26 cellular contexts compared by ENCODE assay signal in genomic region chr1:52059888-52060287, GRCh38.
"Had no signal": no experiment of that assay in that cellular context is flagged by ENCODE, and none has a peak within 500 bp of the region (broad histone marks: within the 10 kb centered on the region; RNA-seq: fewer than 3 reads in every experiment).

No MANE protein-coding gene starts in this region.

- H3K27ac Mint-ChIP-seq: activated CD8-positive, alpha-beta memory T cell treated with anti-CD3 and anti-CD28 coated beads, Interleukin-2, amount 10 ng/mL, durations not matched to agents 7 days and 5 days; activated T-helper 2 cell treated with anti-CD3 and anti-CD28 coated beads, Interferon-gamma antibody, Interleukin-2, Interleukin-4, amounts not matched to agents 10 μg/mL and 5 μg/mL and 100 μg/mL, durations not matched to agents 14 hours and 24 hours and 36 hours; natural killer cell treated with Interleukin-12 subunit alpha and Interleukin-12 subunit beta and Interleukin-15 and Interleukin-18, amount 100 ng/mL, for 72 hours; T-helper 2 cell treated with Interferon-gamma antibody and Interleukin-4, amounts not matched to agents 5 μg/mL and 100 μg/mL, for 36 hours had no signal

- DNase-seq: activated CD4-positive, alpha-beta T cell treated with anti-CD3 and anti-CD28 coated beads, Interleukin-2, amount 50 U/mL, for 48 hours; activated CD8-positive, alpha-beta memory T cell treated with anti-CD3 and anti-CD28 coated beads, Interleukin-2, amount 10 ng/mL, durations not matched to agents 7 days and 5 days; activated naive CD4-positive, alpha-beta T cell treated with Interleukin-2 at 50 U/mL for 16 hours; activated naive CD8-positive, alpha-beta T cell treated with anti-CD3 and anti-CD28 coated beads, Interleukin-2, amount 50 U/mL, for 24 hours; activated T-cell treated with anti-CD3 and anti-CD28 coated beads, Interleukin-2, amount 50 U/mL, for 1 hour; aorta; brain microvascular endothelial cell; colonic mucosa; endodermal cell; hippocampal formation; islet precursor cell; stimulated activated CD4-positive, alpha-beta T cell treated with anti-CD3 and anti-CD28 coated beads, Interleukin-12 subunit alpha, Interleukin-12 subunit beta, amount 100 ng/mL, for 4 hours; stimulated activated CD4-positive, alpha-beta T cell treated with anti-CD3 and anti-CD28 coated beads, Interleukin-1b, Interleukin-23, amount 100 ng/mL, for 48 hours; stimulated activated naive CD8-positive, alpha-beta T cell treated with anti-CD3 and anti-CD28 coated beads, Interleukin-15, Interleukin-2, amounts not matched to agents 100 U/mL and 50 U/mL, for 24 hours; transverse colon; uterus had no signal

- FAIRE-seq: TTC549 had no signal

- H3K9me3 Mint-ChIP-seq: activated naive CD8-positive, alpha-beta T cell treated with anti-CD3 and anti-CD28 coated beads, Interleukin-2, amount 50 U/mL, for 24 hours; activated T-helper 2 cell treated with anti-CD3 and anti-CD28 coated beads, Interferon-gamma antibody, Interleukin-2, Interleukin-4, amounts not matched to agents 10 μg/mL and 5 μg/mL and 100 μg/mL, durations not matched to agents 14 hours and 24 hours and 36 hours; central memory CD8-positive, alpha-beta T cell; endodermal cell; mesothelial cell of epicardium; natural killer cell treated with Interleukin-12 subunit alpha and Interleukin-12 subunit beta and Interleukin-15 and Interleukin-18, amount 100 ng/mL, for 72 hours; T-helper 2 cell treated with Interferon-gamma antibody and Interleukin-4, amounts not matched to agents 5 μg/mL and 100 μg/mL, for 36 hours had no signal

- H3K27ac ChIP-seq: brain microvascular endothelial cell, colonic mucosa, foreskin keratinocyte, suprapubic skin had no signal

- H3K36me3 ChIP-seq: colonic mucosa, uterus had no signal

- H3K9me3 ChIP-seq: colonic mucosa, suprapubic skin, transverse colon, uterus had no signal

- H3K4me3 ChIP-seq: colonic mucosa, lung, suprapubic skin, transverse colon, uterus had no signal

- ATAC-seq: activated CD8-positive, alpha-beta memory T cell treated with anti-CD3 and anti-CD28 coated beads, Interleukin-2, amount 10 ng/mL, durations not matched to agents 7 days and 5 days; activated naive CD8-positive, alpha-beta T cell treated with anti-CD3 and anti-CD28 coated beads, Interleukin-2, amount 50 U/mL, for 24 hours; foreskin keratinocyte; left lobe of liver; natural killer cell treated with Interleukin-12 subunit alpha and Interleukin-12 subunit beta and Interleukin-15 and Interleukin-18, amount 100 ng/mL, for 72 hours; stimulated activated naive CD8-positive, alpha-beta T cell treated with anti-CD3 and anti-CD28 coated beads, Interleukin-15, Interleukin-2, amounts not matched to agents 100 U/mL and 50 U/mL, for 24 hours had no signal

- H3K27me3 Mint-ChIP-seq: activated CD8-positive, alpha-beta memory T cell treated with anti-CD3 and anti-CD28 coated beads, Interleukin-2, amount 10 ng/mL, durations not matched to agents 7 days and 5 days; activated naive CD8-positive, alpha-beta T cell treated with anti-CD3 and anti-CD28 coated beads, Interleukin-2, amount 50 U/mL, for 24 hours; central memory CD8-positive, alpha-beta T cell; natural killer cell treated with Interleukin-12 subunit alpha and Interleukin-12 subunit beta and Interleukin-15 and Interleukin-18, amount 100 ng/mL, for 72 hours had no signal

- H3K4me3 Mint-ChIP-seq: activated CD8-positive, alpha-beta memory T cell treated with anti-CD3 and anti-CD28 coated beads, Interleukin-2, amount 10 ng/mL, durations not matched to agents 7 days and 5 days; activated naive CD8-positive, alpha-beta T cell treated with anti-CD3 and anti-CD28 coated beads, Interleukin-2, amount 50 U/mL, for 24 hours; central memory CD8-positive, alpha-beta T cell; endodermal cell; natural killer cell treated with Interleukin-12 subunit alpha and Interleukin-12 subunit beta and Interleukin-15 and Interleukin-18, amount 100 ng/mL, for 72 hours; T-helper 2 cell treated with Interferon-gamma antibody and Interleukin-4, amounts not matched to agents 5 μg/mL and 100 μg/mL, for 36 hours had no signal

- H3K27me3 ChIP-seq: brain microvascular endothelial cell, colonic mucosa, foreskin keratinocyte, suprapubic skin, transverse colon, uterus had no signal
